8 cellular contexts compared by ENCODE assay signal in genomic region chr9:136437839-136438547, GRCh38. TPM values are rescaled to one million over a fixed set of nuclear protein-coding genes. Genes with fewer than 3 reads are reported as not detected.
DNase-seq lines count a peak whose midpoint lies in the region; ATAC-seq and TF ChIP-seq lines count a peak whose summit lies in the region.

No MANE protein-coding gene starts in this region.

- DNase-seq in HT-29 (ENCODE audit: low spot score) (peak; percentile 10), mesendoderm (no peak), ecto neural progenitor cell (ENCODE audit: low spot score) (no peak), putamen (ENCODE audit: low spot score) (no peak), HEK293T (ENCODE audit: extremely low spot score) (no peak)

- ATAC-seq in GM19455 (IDR thresholded peaks at IDR 0.05; ENCODE audit: unreplicated experiment), result no peak

- H3K4ac ChIP-seq in mesendoderm (ENCODE audit: low read depth, low read length), result no peak overlapping the region

- no peaks in the 10 kb centered on the region for H3K9me3 Mint-ChIP-seq in brain

- H3K4me2 ChIP-seq in mesendoderm (ENCODE audit: low read length), result peak overlapping the region; percentile 88

- no peaks in the 10 kb centered on the region for H3K27me3 ChIP-seq in mesendoderm (ENCODE audit: insufficient read depth, low read length, poor library complexity)

- peak overlapping the region; percentile 89 for H3K9ac ChIP-seq in mesendoderm (ENCODE audit: low read length)

- H2AK5ac ChIP-seq in mesendoderm (ENCODE audit: low read length), result no peak overlapping the region

- H3K79me1 ChIP-seq in mesendoderm (ENCODE audit: low read length), result peaks cover 10% of the 10 kb centered on the region

- no peak overlapping the region for H2BK120ac ChIP-seq in mesendoderm (ENCODE audit: low read depth, low read length)

- CTCF ChIA-PET in HEK293T (lab: Yijun Ruan, JAX), result no interaction called here

- peak overlapping the region; percentile 45 for H3K23ac ChIP-seq in mesendoderm (ENCODE audit: low read length)

- peaks cover 28% of the 10 kb centered on the region for H3K36me3 Mint-ChIP-seq in brain

- H3K27ac ChIP-seq in 22Rv1, result peak overlapping the region; percentile 70
- no peak overlapping the region for H3K27ac ChIP-seq in mesendoderm (ENCODE audit: low read depth, low read length)

- H3K36me3 ChIP-seq in mesendoderm (ENCODE audit: control insufficient read depth, insufficient read depth, low read length), result peaks cover 2% of the 10 kb centered on the region

- no peak for TF ChIP-seq CTCF in 22Rv1 (IDR thresholded peaks at IDR 0.05)
- TF ChIP-seq CTCF in brain (conservative IDR thresholded peaks at IDR 0.05), result no peak

- H3K4me3 ChIP-seq in mesendoderm (ENCODE audit: low read length), result peak overlapping the region; percentile 85

- H3K4me3 Mint-ChIP-seq in brain, result peak overlapping the region; percentile 89 to 92 (median 90)

- no CpG with 5 or more reads among the region's 37 CpGs for WGBS in mesendoderm (ENCODE audit: extremely low coverage, insufficient coverage, low lambda C conversion rate)

- H3K27ac Mint-ChIP-seq in brain, result peak overlapping the region; percentile 53 to 87 (median 81)

- no peaks in the 10 kb centered on the region for H3K4me1 ChIP-seq in mesendoderm (ENCODE audit: control insufficient read depth, low read depth, low read length)

- H4K8ac ChIP-seq in mesendoderm (ENCODE audit: low read depth, low read length), result no peak overlapping the region

- no peak overlapping the region for H3K18ac ChIP-seq in mesendoderm (ENCODE audit: low read length)

- no peak overlapping the region for H4K5ac ChIP-seq in mesendoderm (ENCODE audit: low read length)

- H2BK15ac ChIP-seq in mesendoderm (replicated peaks; ENCODE audit: low read depth), result no peak overlapping the region

- peak overlapping the region; percentile 96 for H3K56ac ChIP-seq in mesendoderm (ENCODE audit: low read length)

- POLR2A ChIA-PET in HEK293T (lab: Yijun Ruan, JAX), result no interaction called here

- no peak overlapping the region for H2BK5ac ChIP-seq in mesendoderm (ENCODE audit: low read length)

- peaks cover 6% of the 10 kb centered on the region for H3K79me2 ChIP-seq in mesendoderm (ENCODE audit: control insufficient read depth, insufficient read depth, low read length)

- peaks cover 3% of the 10 kb centered on the region for H3K27me3 Mint-ChIP-seq in brain

- peaks cover 28% of the 10 kb centered on the region for H3K4me1 Mint-ChIP-seq in brain

TF ChIP-seq in HEK293T, 16 proteins besides CTCF, POLR2A, EP300 and RAD21:
- TF ChIP-seq ELF4 (IDR thresholded peaks at IDR 0.05), result no peak
- TF ChIP-seq ZNF384 (IDR thresholded peaks at IDR 0.05), result no peak
- no peak for TF ChIP-seq FOXA1 (IDR thresholded peaks at IDR 0.05)
- TF ChIP-seq LEF1 (IDR thresholded peaks at IDR 0.05; ENCODE audit: borderline replicate concordance), result no peak
- no peak for TF ChIP-seq SUZ12 (IDR thresholded peaks at IDR 0.05)
- no peak for TF ChIP-seq FOXM1 (IDR thresholded peaks at IDR 0.05; ENCODE audit: borderline replicate concordance)
- no peak for TF ChIP-seq ARNT (IDR thresholded peaks at IDR 0.05)
TF ChIP-seq in HEK293T: peak in this region for 0.

RNA-seq across cellular contexts. Expression of gene INPP5E, which starts 1.7 kb away (rescaled TPM):
- 15.9 and 16.4 TPM in 2 replicates for total RNA-seq in HT-29 (2014; rRNA removed; shearing (Covaris generic))
- polyA plus RNA-seq in brain (ENCODE audit: insufficient read depth, low read depth, low replicate concordance), result 10.7 TPM
- polyA plus RNA-seq in mesendoderm (2013, experiment 1 of 2), result 7.3 TPM
- 7.3 TPM for polyA plus RNA-seq in mesendoderm (2013, experiment 2 of 2)

RNA-seq across cellular contexts. Expression of gene PMPCA, which starts 27.5 kb away (rescaled TPM):
- 147 and 152 TPM in 2 replicates for total RNA-seq in HT-29 (2014; rRNA removed; shearing (Covaris generic))
- polyA plus RNA-seq in brain (ENCODE audit: insufficient read depth, low read depth, low replicate concordance), result 59.4 TPM
- polyA plus RNA-seq in mesendoderm (2013, experiment 1 of 2), result 41.2 TPM
- polyA plus RNA-seq in mesendoderm (2013, experiment 2 of 2), result 43.3 TPM

RNA-seq across cellular contexts. Expression of gene ENTR1, which starts 27.6 kb away (rescaled TPM):
- 178 and 196 TPM in 2 replicates for total RNA-seq in HT-29 (2014; rRNA removed; shearing (Covaris generic))
- polyA plus RNA-seq in brain (ENCODE audit: insufficient read depth, low read depth, low replicate concordance), result 27.2 TPM
- polyA plus RNA-seq in mesendoderm (2013, experiment 1 of 2), result 83.3 TPM
- polyA plus RNA-seq in mesendoderm (2013, experiment 2 of 2), result 82.0 TPM

RNA-seq across cellular contexts. Expression of gene SNAPC4, which starts 38.0 kb away (rescaled TPM):
- total RNA-seq in HT-29 (2014; rRNA removed; shearing (Covaris generic)), result 19.0 and 21.0 TPM in 2 replicates
- 9.4 TPM for polyA plus RNA-seq in brain (ENCODE audit: insufficient read depth, low read depth, low replicate concordance)
- 12.5 TPM for polyA plus RNA-seq in mesendoderm (2013, experiment 1 of 2)
- 12.5 TPM for polyA plus RNA-seq in mesendoderm (2013, experiment 2 of 2)

RNA-seq across cellular contexts. Expression of gene SEC16A, which starts 44.8 kb away (rescaled TPM):
- 37.9 and 43.5 TPM in 2 replicates for total RNA-seq in HT-29 (2014; rRNA removed; shearing (Covaris generic))
- polyA plus RNA-seq in brain (ENCODE audit: insufficient read depth, low read depth, low replicate concordance), result 80.6 TPM
- 23.8 TPM for polyA plus RNA-seq in mesendoderm (2013, experiment 1 of 2)
- polyA plus RNA-seq in mesendoderm (2013, experiment 2 of 2), result 22.3 TPM
